8 cellular contexts compared by ENCODE assay signal in the genomic region with DNA sequence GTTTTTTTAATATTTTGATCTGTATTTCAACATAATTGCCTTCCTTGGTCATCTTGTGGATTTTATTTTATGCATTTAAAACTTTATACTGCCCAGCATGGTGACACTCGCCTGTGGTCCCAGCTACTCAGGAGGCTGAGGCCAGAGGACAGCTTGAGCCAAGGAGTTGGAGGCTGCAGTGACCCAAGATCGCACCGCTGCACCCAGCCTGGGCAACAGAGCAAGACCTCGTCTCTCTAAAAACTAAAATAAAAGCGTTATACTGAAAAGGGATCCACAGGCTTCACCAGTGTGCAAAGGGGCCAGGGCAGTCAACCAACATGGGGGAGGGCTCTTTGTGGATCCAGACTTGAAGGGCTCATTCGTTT. TPM values are rescaled to one million over a fixed set of nuclear protein-coding genes. Genes with fewer than 3 reads are reported as not detected.
DNase-seq lines count a peak whose midpoint lies in the region; ATAC-seq and TF ChIP-seq lines count a peak whose summit lies in the region.

No MANE protein-coding gene starts in this region.

- H3K4me1 Mint-ChIP-seq in CD4-positive, alpha-beta T cell (ENCODE audit: low read depth), result peaks cover 23% of the 10 kb centered on the region
- peaks cover 21% of the 10 kb centered on the region for H3K4me1 Mint-ChIP-seq in osteocyte (ENCODE audit: unreplicated experiment)

- peak overlapping the region; percentile 44 for H3K4me3 Mint-ChIP-seq in CD4-positive, alpha-beta T cell
- H3K4me3 Mint-ChIP-seq in osteocyte (ENCODE audit: unreplicated experiment), result peak overlapping the region; percentile 79

- intact Hi-C loops in CD4-positive, alpha-beta T cell (cut with DNase I, micrococcal nuclease), result no loop called here
- intact Hi-C loops in mucosa of descending colon (cut with DNase I, micrococcal nuclease), result no loop called here

- peaks cover 34% of the 10 kb centered on the region for H3K27me3 ChIP-seq in CD4-positive, alpha-beta T cell (ENCODE audit: control insufficient read depth, insufficient read depth, low read length)
- H3K27me3 ChIP-seq in SJSA1 (replicated peaks), result no peaks in the 10 kb centered on the region

- no peaks in the 10 kb centered on the region for H3K9me3 ChIP-seq in CD4-positive, alpha-beta T cell (ENCODE audit: control insufficient read depth, low read length)
- H3K9me3 ChIP-seq in SJSA1 (replicated peaks), result no peaks in the 10 kb centered on the region
- H3K9me3 ChIP-seq in mucosa of descending colon, result no peaks in the 10 kb centered on the region

- no peak for DNase-seq in CD4-positive, alpha-beta T cell
- DNase-seq in SJSA1 (ENCODE audit: low read depth in 1 of 2, low spot score in 2 of 2), result no peak
- DNase-seq in fibroblast of villous mesenchyme (ENCODE audit: low read depth), result no peak
- no peak for DNase-seq in osteocyte (ENCODE audit: extremely low spot score, unreplicated experiment)
- DNase-seq in mucosa of descending colon, result no peak
- DNase-seq in SKM-1 (lab: John Stamatoyannopoulos, UW; ENCODE audit: unreplicated experiment), result no peak
- no peak for DNase-seq in NCI-H146 treated with DMSO at 0.1 percent for 48 hours (lab: John Stamatoyannopoulos, UW; ENCODE audit: unreplicated experiment)

- CTCF ChIA-PET in CD4-positive, alpha-beta T cell (lab: Charles Lee), result no interaction called here

- H3K4me1 ChIP-seq in SJSA1 (replicated peaks), result peaks cover 15% of the 10 kb centered on the region
- peaks cover 12% of the 10 kb centered on the region for H3K4me1 ChIP-seq in mucosa of descending colon (ENCODE audit: low read depth)

- H3K36me3 ChIP-seq in SJSA1 (peaks cover 3% of the 10 kb centered on the region), mucosa of descending colon (ENCODE audit: low read depth) (no peaks in the 10 kb centered on the region)

- no peak overlapping the region for H3K27ac ChIP-seq in CD4-positive, alpha-beta T cell (ENCODE audit: low read depth, low read length)
- H3K27ac ChIP-seq in SJSA1, result peak overlapping the region; percentile 40

- no peak for ATAC-seq in CD4-positive, alpha-beta T cell (ENCODE audit: poor library complexity)
- ATAC-seq in mucosa of descending colon (no peak), GM21825 (IDR thresholded peaks at IDR 0.05; ENCODE audit: unreplicated experiment) (no peak)

- peaks cover 62% of the 10 kb centered on the region for H3K27me3 Mint-ChIP-seq in CD4-positive, alpha-beta T cell
- H3K27me3 Mint-ChIP-seq in osteocyte (ENCODE audit: unreplicated experiment), result no peaks in the 10 kb centered on the region

- TF ChIP-seq CTCF in CD4-positive, alpha-beta T cell (IDR thresholded peaks at IDR 0.05), result no peak
- TF ChIP-seq CTCF in fibroblast of villous mesenchyme (IDR thresholded peaks at IDR 0.05; ENCODE audit: insufficient read depth, low read depth, low read length) (no peak), osteocyte (IDR thresholded peaks at IDR 0.05) (no peak), mucosa of descending colon (IDR thresholded peaks at IDR 0.05) (no peak)

- H3K36me3 Mint-ChIP-seq in CD4-positive, alpha-beta T cell (ENCODE audit: low read depth), result no peaks in the 10 kb centered on the region
- peaks cover 6% of the 10 kb centered on the region for H3K36me3 Mint-ChIP-seq in osteocyte (ENCODE audit: unreplicated experiment)

- H3K4me3 ChIP-seq in SJSA1, result peak overlapping the region; percentile 66
- H3K4me3 ChIP-seq in fibroblast of villous mesenchyme (ENCODE audit: low read depth, low read length), result peak overlapping the region; percentile 82
- H3K4me3 ChIP-seq in mucosa of descending colon, result no peak overlapping the region

- H3K9me3 Mint-ChIP-seq in CD4-positive, alpha-beta T cell, result no peaks in the 10 kb centered on the region
- no peaks in the 10 kb centered on the region for H3K9me3 Mint-ChIP-seq in osteocyte (ENCODE audit: unreplicated experiment)

- POLR2A ChIA-PET in CD4-positive, alpha-beta T cell (lab: Charles Lee), result no interaction called here

- no peak overlapping the region for H3K27ac Mint-ChIP-seq in CD4-positive, alpha-beta T cell
- H3K27ac Mint-ChIP-seq in osteocyte (ENCODE audit: unreplicated experiment), result peak overlapping the region; percentile 65

RNA-seq across cellular contexts. Expression of a gene that starts 1.4 kb away (rescaled TPM):
- total RNA-seq in CD4-positive, alpha-beta T cell, result under 1 TPM; 0.03 to 0.08 TPM
- 33.8 and 47.7 TPM in 2 replicates for total RNA-seq in SJSA1 (2014; rRNA removed; shearing (Covaris generic))
- total RNA-seq in fibroblast of villous mesenchyme, result 204 and 211 TPM in 2 replicates
- total RNA-seq in osteocyte, result 142 and 149 TPM in 2 replicates
- 100 to 1,000 TPM in 1 of 3 donors, 10 to 100 TPM in 1, 1 to 10 TPM in 1; 7.2 to 118 (median 36.7) TPM for total RNA-seq in mucosa of descending colon

Comparison
In these comparisons a context has a peak if more than half of its experiments do, and no peak if none do; other contexts are left out.
1. RNA of a gene that starts 1.4 kb away (total RNA-seq): 204 to 211 TPM in fibroblast of villous mesenchyme, 142 to 149 TPM in osteocyte, 33.8 to 47.7 TPM in SJSA1 and 7.2 to 118 TPM in mucosa of descending colon; 0.03 to 0.08 TPM in CD4-positive, alpha-beta T cell; every median in the first group is over 4 times any median in the second.